Comparison of ENCODE assay signal across 8 cellular contexts in genomic region chr12:14773685-14774073, GRCh38. TPM values are rescaled to one million over a fixed set of nuclear protein-coding genes. Genes with fewer than 3 reads are reported as not detected.
A peak's percentile ranks its signal among the peaks of the same experiment; 100 is the strongest.
DNase-seq lines count a peak whose midpoint lies in the region; ATAC-seq and TF ChIP-seq lines count a peak whose summit lies in the region.

No MANE protein-coding gene starts in this region.

- no peaks in the 10 kb centered on the region for H3K9me3 ChIP-seq in mononuclear cell (ENCODE audit: low read depth, low read length)
- H3K9me3 ChIP-seq in vagina = no peaks in the 10 kb centered on the region

- CTCF ChIA-PET in MCF 10A (lab: Yijun Ruan, JAX) = interaction anchor here (0.6 to 1.5 kb wide), 5 partner anchors 10 to 443 kb away, joined by 3 to 4 read pairs (median 3); no protein-coding TSS in a partner anchor

- peaks cover 0 to 2% of the 10 kb centered on the region in 2 donors for H3K36me3 Mint-ChIP-seq in CD14-positive monocyte
- peaks cover 29% of the 10 kb centered on the region for H3K36me3 Mint-ChIP-seq in MCF 10A (ENCODE audit: insufficient read depth, unreplicated experiment)

- no peaks in the 10 kb centered on the region for H3K36me3 ChIP-seq in vagina

- H3K4me3 Mint-ChIP-seq in CD14-positive monocyte (peak overlapping the region; percentile 99 to 100), MCF 10A (ENCODE audit: unreplicated experiment) (peak overlapping the region; percentile 97)

- TF ChIP-seq CTCF in CD14-positive monocyte (IDR thresholded peaks at IDR 0.05) = no peak
- no peak for TF ChIP-seq CTCF in MCF 10A (IDR thresholded peaks at IDR 0.05; ENCODE audit: unreplicated experiment)
- no peak for TF ChIP-seq CTCF in vagina (IDR thresholded peaks at IDR 0.05)

- ATAC-seq in GM19397 (IDR thresholded peaks at IDR 0.05; ENCODE audit: unreplicated experiment) = peak; percentile 18
- ATAC-seq in HG03460 (IDR thresholded peaks at IDR 0.05; ENCODE audit: unreplicated experiment) = peak; percentile 13

- no TSS peak for BruUV-seq in MCF 10A (replicated peaks; lab: Mats Ljungman, UMichigan)

- POLR2A ChIA-PET in MCF 10A (lab: Yijun Ruan, JAX) = interaction anchor here (0.6 to 8.5 kb wide), 21 partner anchors 8 to 1960 kb away, joined by 3 to 285 read pairs (median 3); partner anchors contain the start of genes C12orf60, EPS8 and WBP11

- H3K27me3 Mint-ChIP-seq in CD14-positive monocyte (ENCODE audit: low read depth in 3 of 3) = peaks cover 0 to 3% (median 1%) of the 10 kb centered on the region in 3 donors
- H3K27me3 Mint-ChIP-seq in MCF 10A (ENCODE audit: insufficient read depth, unreplicated experiment) = no peaks in the 10 kb centered on the region

- intact Hi-C loops in CD14-positive monocyte (cut with micrococcal nuclease) (loop anchor here in 1 of 2 donors (1.0 kb wide), 1 partner anchor 28 kb away; no protein-coding TSS in a partner anchor), MCF 10A (cut with micrococcal nuclease) (loop anchor here (1.0 to 10.0 kb wide), 4 partner anchors 30 to 406 kb away; partner anchors contain the start of genes ART4, ATF7IP, C12orf60 and WBP11), vagina (cut with DNase I) (loop anchor here (10.0 kb wide), 1 partner anchor 111 kb away; the partner anchor contains the start of gene MGP)

- no peak for TF ChIP-seq POLR2A in vagina (IDR thresholded peaks at IDR 0.05)

- DNase-seq in CD14-positive monocyte (ENCODE audit: low spot score) (no peak), MCF 10A (ENCODE audit: unreplicated experiment) (no peak), vagina (ENCODE audit: extremely low spot score in 2 of 2) (peak in 1 of 2 donors; percentile 90), NCI-H1105 (lab: John Stamatoyannopoulos, UW) (no peak), SW480 (ENCODE audit: low spot score) (no peak)

- peak overlapping the region in 5 of 7 donors; percentile 93 to 98 (median 97) for H3K27ac Mint-ChIP-seq in CD14-positive monocyte
- H3K27ac Mint-ChIP-seq in MCF 10A (ENCODE audit: low read depth, unreplicated experiment) = peak overlapping the region; percentile 99

- H3K27ac ChIP-seq in vagina = peak overlapping the region; percentile 91

- H3K4me1 Mint-ChIP-seq in CD14-positive monocyte (peaks cover 51% of the 10 kb centered on the region), MCF 10A (ENCODE audit: insufficient read depth, unreplicated experiment) (peaks cover 21% of the 10 kb centered on the region)

- peaks cover 0 to 7% (median 0%) of the 10 kb centered on the region in 7 donors for H3K9me3 Mint-ChIP-seq in CD14-positive monocyte
- no peaks in the 10 kb centered on the region for H3K9me3 Mint-ChIP-seq in MCF 10A (ENCODE audit: unreplicated experiment)

- H3K27me3 ChIP-seq in mononuclear cell (ENCODE audit: insufficient read depth, low read length) (no peaks in the 10 kb centered on the region), vagina (no peaks in the 10 kb centered on the region)

- H3K4me3 ChIP-seq in mononuclear cell (ENCODE audit: low read length) (peak overlapping the region; percentile 65), vagina (peak overlapping the region; percentile 79 to 85)

- H3K4me1 ChIP-seq in mononuclear cell (ENCODE audit: insufficient read depth, low read length) (peaks cover 41% of the 10 kb centered on the region), vagina (peaks cover 41% of the 10 kb centered on the region)

RNA-seq across cellular contexts. Expression of gene WBP11, which starts 29.6 kb away (rescaled TPM):
- polyA plus RNA-seq in CD14-positive monocyte = 10 to 100 TPM; 29.2 to 46.2 TPM
- 51.3 and 56.6 TPM in 2 replicates for total RNA-seq in MCF 10A (2022)
- total RNA-seq in mononuclear cell = 77.8 TPM
- 12.8 TPM for total RNA-seq in vagina

RNA-seq across cellular contexts. Expression of gene C12orf60, which starts 29.8 kb away (rescaled TPM):
- under 1 TPM in 1 of 2 donors, not detected in 1; 0.46 TPM for polyA plus RNA-seq in CD14-positive monocyte
- total RNA-seq in MCF 10A (2022) = 2.2 and 2.6 TPM in 2 replicates
- total RNA-seq in mononuclear cell = 0.10 TPM
- total RNA-seq in vagina = 0.74 TPM

RNA-seq across cellular contexts. Expression of gene SMCO3, which starts 40.3 kb away (rescaled TPM):
- polyA plus RNA-seq in CD14-positive monocyte = under 1 TPM in 1 of 2 donors, not detected in 1; 0.11 TPM
- total RNA-seq in MCF 10A (2022) = 0.20 TPM in 1 of 2 replicates, not detected in the other
- not detected for total RNA-seq in mononuclear cell
- not detected for total RNA-seq in vagina
